ENCODE assay signal across 9 cellular contexts in the genomic region with DNA sequence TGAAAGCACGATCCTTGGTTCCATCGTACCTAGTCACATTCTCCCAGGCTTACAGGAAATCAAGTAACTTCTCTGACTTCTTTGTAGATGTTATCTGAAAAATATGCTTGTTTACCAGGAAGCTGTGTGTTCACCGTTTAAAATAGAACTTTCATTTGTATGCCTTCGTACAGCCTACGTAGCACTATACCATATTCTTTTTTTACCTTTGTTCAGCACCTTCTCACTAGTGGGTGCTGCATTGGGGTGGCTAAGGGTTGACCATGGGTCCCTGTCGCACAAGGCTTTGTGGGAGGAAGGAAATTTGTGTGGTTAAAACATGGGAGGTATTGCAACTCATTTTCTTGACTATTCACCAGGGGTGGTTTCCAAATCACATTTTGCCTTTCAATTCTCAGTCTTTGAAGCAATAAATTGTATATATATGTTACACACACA. TPM values are rescaled to one million over a fixed set of nuclear protein-coding genes. Genes with fewer than 3 reads are reported as not detected.
DNase-seq lines count a peak whose midpoint lies in the region; ATAC-seq and TF ChIP-seq lines count a peak whose summit lies in the region.
"Had no signal": no experiment of that assay in that cellular context is flagged by ENCODE, and none has a peak within 500 bp of the region (broad histone marks: within the 10 kb centered on the region; RNA-seq: fewer than 3 reads in every experiment).

No MANE protein-coding gene starts in this region.

- no peaks in the 10 kb centered on the region for H3K27me3 Mint-ChIP-seq in endodermal cell (ENCODE audit: insufficient read depth)

- H3K9ac ChIP-seq in endodermal cell (ENCODE audit: extremely low read depth, low read length, poor library complexity, severe bottlenecking) = no peak overlapping the region

- H3K4me1 ChIP-seq in adrenal gland (replicated peaks in 1 of 2) (peaks cover 0 to under 1% of the 10 kb centered on the region in 2 donors), endodermal cell (ENCODE audit: control insufficient read depth, insufficient read depth, low read length) (no peaks in the 10 kb centered on the region)

- peaks cover 3% of the 10 kb centered on the region for H3K4me1 Mint-ChIP-seq in endodermal cell

- TF ChIP-seq CTCF in adrenal gland (IDR thresholded peaks at IDR 0.05) (no peak), endodermal cell (conservative IDR thresholded peaks at IDR 0.05) (no peak)

- H3K4me3 ChIP-seq in adrenal gland (no peak overlapping the region), endodermal cell (ENCODE audit: low read length) (no peak overlapping the region)

- TF ChIP-seq POLR2A in adrenal gland (IDR thresholded peaks at IDR 0.05) = no peak

- H3K4me3 Mint-ChIP-seq in endodermal cell = no peak overlapping the region

- no peaks in the 10 kb centered on the region for H3K9me3 Mint-ChIP-seq in endodermal cell

- peaks cover 36% of the 10 kb centered on the region for H3K36me3 Mint-ChIP-seq in endodermal cell (ENCODE audit: low read depth)

- intact Hi-C loops in adrenal gland (cut with DNase I) = no loop called here

- H3K27ac Mint-ChIP-seq in endodermal cell = no peak overlapping the region

- no peak overlapping the region for H3K27ac ChIP-seq in adrenal gland
- H3K27ac ChIP-seq in endodermal cell (ENCODE audit: low read depth, low read length) = no peak overlapping the region

- WGBS in adrenal gland, 4 donors = 69 to 79% (median 76%) methylated on average over 6 of the region's 6 CpGs
- 96 to 100% methylated on average over 2 to 6 of the region's 6 CpGs for WGBS in endodermal cell (ENCODE audit: insufficient coverage in 1 of 2, insufficient read length in 1 of 2), 2 experiments

- H3K36me3 ChIP-seq in adrenal gland (replicated peaks in 1 of 2) (peaks cover 0 to 2% of the 10 kb centered on the region in 2 donors), endodermal cell (ENCODE audit: control insufficient read depth, insufficient read depth, low read length) (peaks cover 56% of the 10 kb centered on the region)

- H3K27me3 ChIP-seq in adrenal gland (no peaks in the 10 kb centered on the region), endodermal cell (ENCODE audit: control insufficient read depth, insufficient read depth, low read length, poor library complexity, severe bottlenecking) (no peaks in the 10 kb centered on the region)

- no peaks in the 10 kb centered on the region for H3K9me3 ChIP-seq in adrenal gland (replicated peaks in 1 of 3)
- no peaks in the 10 kb centered on the region for H3K9me3 ChIP-seq in endodermal cell (ENCODE audit: control insufficient read depth, low read length)

- DNase-seq in activated effector memory CD4-positive, alpha-beta T cell treated with anti-CD3 and anti-CD28 coated beads, Interleukin-2, amount 50 U/mL, for 16 hours = peak; percentile 86
- DNase-seq in stimulated activated CD8-positive, alpha-beta memory T cell treated with anti-CD3 and anti-CD28 coated beads, Interleukin-7, amount 100 ng/mL, for 4 hours (ENCODE audit: low read depth in 2 of 2) = peak; percentile 44 to 54
- no peak for DNase-seq in NCI-H1417 (lab: John Stamatoyannopoulos, UW)
- no peak for DNase-seq in GOT3 (lab: John Stamatoyannopoulos, UW)
- no peak for DNase-seq in adrenal gland
- no peak for DNase-seq in endodermal cell
- DNase-seq: IMR-90 had no signal

- peak; percentile 60 for ATAC-seq in GM19468 (IDR thresholded peaks at IDR 0.05; ENCODE audit: extremely low read depth, unreplicated experiment)
- peak; percentile 95 for ATAC-seq in HG03442 (IDR thresholded peaks at IDR 0.05; ENCODE audit: unreplicated experiment)

RNA-seq across cellular contexts. Expression of a gene that starts 16.6 kb away (rescaled TPM):
- total RNA-seq in adrenal gland = 10 to 100 TPM in 3 of 8 donors, 1 to 10 TPM in 5; 6.7 to 19.2 (median 9.7) TPM
- 1 to 10 TPM; 4.2 to 8.0 (median 4.8) TPM for polyA plus RNA-seq in adrenal gland
- 10 to 100 TPM; 14.0 to 22.1 TPM for total RNA-seq in endodermal cell
- polyA plus RNA-seq in endodermal cell (2013, experiment 1 of 2) = 20.9 TPM
- polyA plus RNA-seq in endodermal cell (2013, experiment 2 of 2) = 20.2 TPM

RNA-seq across cellular contexts. Expression of a gene that starts 59.0 kb away (rescaled TPM):
- total RNA-seq in adrenal gland = under 1 TPM in 1 of 8 donors, not detected in 7; 0.07 TPM
- under 1 TPM in 2 of 3 donors, not detected in 1; under 0.01 to 0.08 TPM for polyA plus RNA-seq in adrenal gland
- total RNA-seq in endodermal cell = 1 to 10 TPM; 1.6 to 4.2 TPM
- 7.4 TPM for polyA plus RNA-seq in endodermal cell (2013, experiment 1 of 2)
- 7.8 TPM for polyA plus RNA-seq in endodermal cell (2013, experiment 2 of 2)

Comparison
In these comparisons a context has a peak if more than half of its experiments do, and no peak if none do; other contexts are left out.
1. DNase-seq: peak in activated effector memory CD4-positive, alpha-beta T cell treated with anti-CD3 and anti-CD28 coated beads, Interleukin-2, amount 50 U/mL, for 16 hours (single experiment) and stimulated activated CD8-positive, alpha-beta memory T cell treated with anti-CD3 and anti-CD28 coated beads, Interleukin-7, amount 100 ng/mL, for 4 hours (2 of 2); none in NCI-H1417 (0 of 3), GOT3 (single experiment), adrenal gland (0 of 7) and endodermal cell (single experiment).